Comparison of ENCODE assay signal across 32 cellular contexts in the genomic region with DNA sequence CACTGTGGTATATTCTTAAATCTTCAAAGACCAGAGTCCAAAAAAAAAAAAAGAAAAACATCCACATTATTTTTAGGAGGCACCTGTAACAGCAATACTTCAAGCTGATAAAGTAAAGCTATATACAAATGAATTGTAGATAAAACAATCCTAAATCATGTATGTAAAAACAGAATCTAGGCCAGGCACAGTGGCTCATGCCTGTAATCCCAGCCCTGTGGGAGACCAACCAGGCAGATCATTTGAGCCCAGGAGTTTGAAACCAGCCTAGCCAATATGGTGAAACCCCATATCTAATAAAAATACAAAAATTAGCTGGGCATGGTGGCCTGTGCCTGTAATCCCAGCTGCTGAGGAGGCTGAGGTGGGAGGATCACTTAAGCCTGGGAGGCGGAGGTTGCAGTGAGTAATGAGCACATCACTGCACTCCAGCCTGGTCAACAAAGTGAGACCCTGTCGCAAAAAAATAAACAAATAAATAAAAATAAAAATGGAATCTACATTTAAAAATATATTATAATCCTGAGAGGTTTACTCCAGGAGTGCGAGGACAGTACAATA. TPM values are rescaled to one million over a fixed set of nuclear protein-coding genes. Genes with fewer than 3 reads are reported as not detected.
"Had no signal": no experiment of that assay in that cellular context is flagged by ENCODE, and none has a peak within 500 bp of the region (broad histone marks: within the 10 kb centered on the region; RNA-seq: fewer than 3 reads in every experiment).

No MANE protein-coding gene starts in this region.

- H3K27me3 ChIP-seq: Peyer's patch, SJSA1 had no signal

- H3K27me3 Mint-ChIP-seq: activated CD4-positive, alpha-beta T cell treated with anti-CD3 and anti-CD28 coated beads, Interleukin-2, amount 10 ng/mL, durations not matched to agents 24 days and 14 days; activated naive CD4-positive, alpha-beta T cell treated with anti-CD3 and anti-CD28 coated beads, Interleukin-2, amount 10 ng/mL, durations not matched to agents 7 days and 5 days; activated naive CD8-positive, alpha-beta T cell; activated naive CD8-positive, alpha-beta T cell treated with anti-CD3 and anti-CD28 coated beads, Interleukin-2, amount 50 U/mL, for 24 hours; activated T-cell treated with anti-CD3 and anti-CD28 coated beads, Interleukin-2, amount 50 U/mL, for 24 hours; brain had no signal

- ATAC-seq: activated CD8-positive, alpha-beta T cell treated with anti-CD3 and anti-CD28 coated beads, Interleukin-2, amount 10 ng/mL, durations not matched to agents 7 days and 5 days; activated naive CD8-positive, alpha-beta T cell treated with anti-CD3 and anti-CD28 coated beads, Interleukin-2, amount 50 U/mL, for 24 hours; PC-3 had no signal

- FAIRE-seq: bronchial epithelial cell, colon, TTC549 had no signal

- H3K4me3 Mint-ChIP-seq: activated CD4-positive, alpha-beta T cell treated with anti-CD3 and anti-CD28 coated beads, Interleukin-2, amount 10 ng/mL, durations not matched to agents 24 days and 14 days; activated CD8-positive, alpha-beta T cell treated with anti-CD3 and anti-CD28 coated beads, Interleukin-2, amount 10 ng/mL, durations not matched to agents 7 days and 5 days; activated naive CD4-positive, alpha-beta T cell treated with anti-CD3 and anti-CD28 coated beads, Interleukin-2, amount 10 ng/mL, durations not matched to agents 7 days and 5 days; activated naive CD8-positive, alpha-beta T cell; activated naive CD8-positive, alpha-beta T cell treated with anti-CD3 and anti-CD28 coated beads, Interleukin-2, amount 50 U/mL, for 24 hours; activated T-cell treated with anti-CD3 and anti-CD28 coated beads, Interleukin-2, amount 50 U/mL, for 24 hours; brain; T-helper 2 cell treated with Interferon-gamma antibody and Interleukin-4, amounts not matched to agents 5 μg/mL and 100 μg/mL, for 36 hours had no signal

- H3K36me3 ChIP-seq: Peyer's patch, SJSA1 had no signal

- H3K36me3 Mint-ChIP-seq: activated naive CD4-positive, alpha-beta T cell treated with anti-CD3 and anti-CD28 coated beads, Interleukin-2, amount 10 ng/mL, durations not matched to agents 7 days and 5 days had no signal

- H3K9me3 ChIP-seq: Peyer's patch, SJSA1, SK-N-SH had no signal

- H3K4me3 ChIP-seq: Peyer's patch, SJSA1 had no signal

- H3K9ac ChIP-seq: SK-N-SH had no signal

- H3K27ac Mint-ChIP-seq: activated CD4-positive, alpha-beta T cell treated with anti-CD3 and anti-CD28 coated beads, Interleukin-2, amount 10 ng/mL, durations not matched to agents 24 days and 14 days; activated CD8-positive, alpha-beta T cell treated with anti-CD3 and anti-CD28 coated beads, Interleukin-2, amount 10 ng/mL, durations not matched to agents 7 days and 5 days; activated naive CD4-positive, alpha-beta T cell treated with anti-CD3 and anti-CD28 coated beads, Interleukin-2, amount 10 ng/mL, durations not matched to agents 7 days and 5 days; activated naive CD8-positive, alpha-beta T cell; activated naive CD8-positive, alpha-beta T cell treated with anti-CD3 and anti-CD28 coated beads, Interleukin-2, amount 50 U/mL, for 24 hours; activated T-cell treated with anti-CD3 and anti-CD28 coated beads, Interleukin-2, amount 50 U/mL, for 24 hours; T-helper 1 cell treated with Interleukin-12 subunit alpha and Interleukin-12 subunit beta and Interleukin-4 antibody, amounts not matched to agents 30 μg/mL and 1 μg/mL, for 36 hours; T-helper 2 cell treated with Interferon-gamma antibody and Interleukin-4, amounts not matched to agents 5 μg/mL and 100 μg/mL, for 36 hours had no signal

- H3K9me3 Mint-ChIP-seq: activated CD4-positive, alpha-beta T cell treated with anti-CD3 and anti-CD28 coated beads, Interleukin-2, amount 10 ng/mL, durations not matched to agents 24 days and 14 days; activated naive CD4-positive, alpha-beta T cell treated with anti-CD3 and anti-CD28 coated beads, Interleukin-2, amount 10 ng/mL, durations not matched to agents 7 days and 5 days; activated naive CD8-positive, alpha-beta T cell treated with anti-CD3 and anti-CD28 coated beads, Interleukin-2, amount 50 U/mL, for 24 hours; activated T-cell treated with anti-CD3 and anti-CD28 coated beads, Interleukin-2, amount 50 U/mL, for 24 hours; brain; T-helper 1 cell treated with Interleukin-12 subunit alpha and Interleukin-12 subunit beta and Interleukin-4 antibody, amounts not matched to agents 30 μg/mL and 1 μg/mL, for 36 hours; T-helper 2 cell treated with Interferon-gamma antibody and Interleukin-4, amounts not matched to agents 5 μg/mL and 100 μg/mL, for 36 hours had no signal

- DNase-seq: activated CD4-positive, alpha-beta T cell treated with anti-CD3 and anti-CD28 coated beads, Interleukin-2, amount 10 ng/mL, durations not matched to agents 24 days and 14 days; activated CD4-positive, alpha-beta T cell treated with anti-CD3 and anti-CD28 coated beads, Interleukin-2, amount 50 U/mL, for 4 hours; activated CD8-positive, alpha-beta T cell treated with anti-CD3 and anti-CD28 coated beads, Interleukin-2, amount 10 ng/mL, durations not matched to agents 7 days and 5 days; activated effector memory CD4-positive, alpha-beta T cell treated with Interleukin-2 at 50 U/mL for 16 hours; activated naive CD4-positive, alpha-beta T cell treated with anti-CD3 and anti-CD28 coated beads, Interleukin-2, amount 10 ng/mL, durations not matched to agents 7 days and 5 days; activated naive CD8-positive, alpha-beta T cell treated with anti-CD3 and anti-CD28 coated beads, Interleukin-2, amount 50 U/mL, for 24 hours; activated T-cell treated with anti-CD3 and anti-CD28 coated beads, Interleukin-2, amount 50 U/mL, for 24 hours; anterior cingulate cortex; caudate nucleus; MM.1S; MV-4-11; NCI-H1092; NCI-H1436 treated with DMSO at 0.1 percent for 48 hours; NCI-H1694 treated with DMSO at 0.1 percent for 48 hours; NCI-H2029; NCI-H345; NCI-H524 treated with DMSO at 0.1 percent for 48 hours; PC-3; Peyer's patch; RPMI8226; SHP77 treated with DMSO at 0.1 percent for 48 hours; SK-N-SH had no signal

- H3K27ac ChIP-seq: Peyer's patch, SJSA1 had no signal

- H3K4me2 ChIP-seq: SK-N-SH had no signal

RNA-seq across cellular contexts. Expression of a gene that starts 25.5 kb away (rescaled TPM):
- total RNA-seq: activated CD4-positive, alpha-beta T cell treated with anti-CD3 and anti-CD28 coated beads, Interleukin-2, amount 10 ng/mL, durations not matched to agents 24 days and 14 days; activated CD8-positive, alpha-beta T cell treated with anti-CD3 and anti-CD28 coated beads, Interleukin-2, amount 10 ng/mL, durations not matched to agents 7 days and 5 days; bronchial epithelial cell; cerebellum; NCI-H460; PC-3; Peyer's patch; SJSA1 had no signal
- polyA plus RNA-seq: SK-N-SH had no signal

RNA-seq across cellular contexts. Expression of a gene that starts 38.7 kb away (rescaled TPM):
- total RNA-seq: activated CD4-positive, alpha-beta T cell treated with anti-CD3 and anti-CD28 coated beads, Interleukin-2, amount 10 ng/mL, durations not matched to agents 24 days and 14 days; activated CD8-positive, alpha-beta T cell treated with anti-CD3 and anti-CD28 coated beads, Interleukin-2, amount 10 ng/mL, durations not matched to agents 7 days and 5 days; bronchial epithelial cell; cerebellum; NCI-H460; PC-3; Peyer's patch; SJSA1 had no signal
- polyA plus RNA-seq: SK-N-SH had no signal
